Comparison of ENCODE assay signal across 8 cellular contexts in the genomic region with DNA sequence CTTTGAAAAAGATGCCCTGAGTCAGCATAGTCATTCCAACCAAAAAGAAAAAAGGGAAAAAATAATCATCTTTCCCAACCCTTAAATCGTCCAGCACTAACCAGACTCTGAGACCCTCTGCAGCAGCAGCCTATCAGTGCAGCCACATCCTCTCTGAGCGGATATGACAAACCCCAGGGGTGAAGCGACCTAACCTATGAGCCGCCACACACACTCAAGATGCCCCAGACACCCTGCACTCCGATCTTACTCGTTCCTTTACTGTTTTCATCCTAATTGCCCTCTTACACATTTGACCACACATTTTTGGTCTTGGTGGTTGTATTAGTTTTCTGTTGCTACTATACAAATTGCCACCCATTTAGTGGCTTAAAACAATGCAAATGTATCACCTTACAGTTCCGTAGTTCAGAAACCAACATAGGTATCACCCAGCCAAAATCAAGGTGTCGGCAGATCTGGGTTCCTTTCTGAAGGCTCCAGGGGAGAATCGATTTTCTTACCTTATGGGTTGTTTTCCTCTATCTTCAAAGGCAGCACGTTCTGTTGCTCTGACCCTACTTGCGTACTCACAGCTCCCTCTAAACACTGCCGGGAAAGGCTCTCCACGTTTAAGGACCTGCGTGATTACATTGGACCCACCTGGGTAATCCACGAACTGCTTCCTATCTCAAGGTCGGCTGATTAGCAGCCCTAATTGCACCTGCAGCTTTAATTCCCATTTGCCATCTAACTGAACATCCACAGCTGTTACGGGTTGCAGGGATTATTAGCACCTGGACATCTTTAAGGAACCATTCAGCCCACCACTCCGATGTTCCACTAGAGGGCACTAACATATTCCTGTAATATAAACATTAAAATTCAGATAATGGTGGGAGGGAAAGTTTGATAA. TPM values are rescaled to one million over a fixed set of nuclear protein-coding genes. Genes with fewer than 3 reads are reported as not detected.
DNase-seq lines count a peak whose midpoint lies in the region; ATAC-seq and TF ChIP-seq lines count a peak whose summit lies in the region.

No MANE protein-coding gene starts in this region.

- peak in 2 of 3 experiments; percentile 4 to 20 for TF ChIP-seq CTCF in esophagus muscularis mucosa (IDR thresholded peaks at IDR 0.05)
- TF ChIP-seq CTCF in tibial nerve (IDR thresholded peaks at IDR 0.05) = no peak

- no peak for TF ChIP-seq EP300 in esophagus muscularis mucosa (IDR thresholded peaks at IDR 0.05)
- TF ChIP-seq EP300 in tibial nerve (IDR thresholded peaks at IDR 0.05) = no peak

- no peaks in the 10 kb centered on the region for H3K9me3 Mint-ChIP-seq in T-helper 2 cell treated with Interferon-gamma antibody and Interleukin-4, amounts not matched to agents 5 μg/mL and 100 μg/mL, for 36 hours

- ATAC-seq in HG03354 (IDR thresholded peaks at IDR 0.05; ENCODE audit: poor library complexity, severe bottlenecking, unreplicated experiment) = peak; percentile 46
- no peak for ATAC-seq in GM18907 (IDR thresholded peaks at IDR 0.05; ENCODE audit: unreplicated experiment)

- H3K4me1 ChIP-seq in esophagus muscularis mucosa (no peaks in the 10 kb centered on the region), tibial nerve (no peaks in the 10 kb centered on the region)

- H3K27ac Mint-ChIP-seq in T-helper 2 cell treated with Interferon-gamma antibody and Interleukin-4, amounts not matched to agents 5 μg/mL and 100 μg/mL, for 36 hours = peak overlapping the region; percentile 90

- WGBS in esophagus muscularis mucosa = 66% methylated on average over 18 of the region's 18 CpGs
- 58 to 63% methylated on average over 18 of the region's 18 CpGs for WGBS in tibial nerve, 2 donors

- H3K36me3 ChIP-seq in esophagus muscularis mucosa (no peaks in the 10 kb centered on the region), tibial nerve (no peaks in the 10 kb centered on the region)

- H3K9me3 ChIP-seq in esophagus muscularis mucosa (no peaks in the 10 kb centered on the region), tibial nerve (no peaks in the 10 kb centered on the region)

- H3K4me3 Mint-ChIP-seq in T-helper 2 cell treated with Interferon-gamma antibody and Interleukin-4, amounts not matched to agents 5 μg/mL and 100 μg/mL, for 36 hours = peak overlapping the region; percentile 81

- intact Hi-C loops in esophagus muscularis mucosa (cut with DNase I) = no loop called here

- H3K27me3 ChIP-seq in esophagus muscularis mucosa (no peaks in the 10 kb centered on the region), tibial nerve (no peaks in the 10 kb centered on the region)

- H3K27me3 Mint-ChIP-seq in T-helper 2 cell treated with Interferon-gamma antibody and Interleukin-4, amounts not matched to agents 5 μg/mL and 100 μg/mL, for 36 hours (ENCODE audit: low read depth) = no peaks in the 10 kb centered on the region

- peaks cover 1% of the 10 kb centered on the region for H3K36me3 Mint-ChIP-seq in T-helper 2 cell treated with Interferon-gamma antibody and Interleukin-4, amounts not matched to agents 5 μg/mL and 100 μg/mL, for 36 hours (ENCODE audit: low read depth)

- H3K4me3 ChIP-seq in esophagus muscularis mucosa (no peak overlapping the region), tibial nerve (no peak overlapping the region)

- peaks cover 60% of the 10 kb centered on the region for H3K4me1 Mint-ChIP-seq in T-helper 2 cell treated with Interferon-gamma antibody and Interleukin-4, amounts not matched to agents 5 μg/mL and 100 μg/mL, for 36 hours (ENCODE audit: low read depth)

- DNase-seq in DMS 273 (lab: John Stamatoyannopoulos, UW; ENCODE audit: unreplicated experiment) (peak; percentile 53), DMS 273 treated with DMSO at 0.1 percent for 48 hours (lab: John Stamatoyannopoulos, UW) (no peak), esophagus muscularis mucosa (ENCODE audit: extremely low spot score) (no peak), tibial nerve (ENCODE audit: low spot score in 2 of 2) (no peak)
- DNase-seq in T-helper 2 cell treated with Interferon-gamma antibody and Interleukin-4, amounts not matched to agents 5 μg/mL and 100 μg/mL, for 36 hours (ENCODE audit: low spot score) = no peak
- DNase-seq in stimulated activated CD4-positive, alpha-beta T cell treated with anti-CD3 and anti-CD28 coated beads, Interleukin-1b, Interleukin-23, amount 100 ng/mL, for 48 hours = peak; percentile 17

- TF ChIP-seq POLR2A in esophagus muscularis mucosa (IDR thresholded peaks at IDR 0.05; ENCODE audit: low read depth) = no peak
- TF ChIP-seq POLR2A in tibial nerve (IDR thresholded peaks at IDR 0.05) = no peak

- H3K27ac ChIP-seq in esophagus muscularis mucosa (replicated peaks in 1 of 4) (no peak overlapping the region), tibial nerve (no peak overlapping the region)

RNA-seq across cellular contexts. Expression of a gene that starts 37.3 kb away (rescaled TPM):
- total RNA-seq in esophagus muscularis mucosa = not detected
- total RNA-seq in tibial nerve = 10 to 100 TPM in 1 of 4 donors, 1 to 10 TPM in 3; 1.7 to 51.3 (median 4.8) TPM

RNA-seq across cellular contexts. Expression of a gene that starts 58.8 kb away (rescaled TPM):
- under 1 TPM in 1 of 4 donors, not detected in 3; 0.39 TPM for total RNA-seq in esophagus muscularis mucosa
- 10 to 100 TPM in 2 of 4 donors, 1 to 10 TPM in 2; 2.5 to 78.0 (median 12.0) TPM for total RNA-seq in tibial nerve

Comparison
In these comparisons a context has a peak if more than half of its experiments do, and no peak if none do; other contexts are left out.
1. DNase-seq: peak in DMS 273 (single experiment) and stimulated activated CD4-positive, alpha-beta T cell treated with anti-CD3 and anti-CD28 coated beads, Interleukin-1b, Interleukin-23, amount 100 ng/mL, for 48 hours (single experiment); none in DMS 273 treated with DMSO at 0.1 percent for 48 hours (single experiment), T-helper 2 cell treated with Interferon-gamma antibody and Interleukin-4, amounts not matched to agents 5 μg/mL and 100 μg/mL, for 36 hours (single experiment), esophagus muscularis mucosa (single experiment) and tibial nerve (0 of 2).
2. CTCF ChIP-seq: peak in esophagus muscularis mucosa (2 of 3); none in tibial nerve (0 of 5).